10 cellular contexts compared by ENCODE assay signal in the genomic region with DNA sequence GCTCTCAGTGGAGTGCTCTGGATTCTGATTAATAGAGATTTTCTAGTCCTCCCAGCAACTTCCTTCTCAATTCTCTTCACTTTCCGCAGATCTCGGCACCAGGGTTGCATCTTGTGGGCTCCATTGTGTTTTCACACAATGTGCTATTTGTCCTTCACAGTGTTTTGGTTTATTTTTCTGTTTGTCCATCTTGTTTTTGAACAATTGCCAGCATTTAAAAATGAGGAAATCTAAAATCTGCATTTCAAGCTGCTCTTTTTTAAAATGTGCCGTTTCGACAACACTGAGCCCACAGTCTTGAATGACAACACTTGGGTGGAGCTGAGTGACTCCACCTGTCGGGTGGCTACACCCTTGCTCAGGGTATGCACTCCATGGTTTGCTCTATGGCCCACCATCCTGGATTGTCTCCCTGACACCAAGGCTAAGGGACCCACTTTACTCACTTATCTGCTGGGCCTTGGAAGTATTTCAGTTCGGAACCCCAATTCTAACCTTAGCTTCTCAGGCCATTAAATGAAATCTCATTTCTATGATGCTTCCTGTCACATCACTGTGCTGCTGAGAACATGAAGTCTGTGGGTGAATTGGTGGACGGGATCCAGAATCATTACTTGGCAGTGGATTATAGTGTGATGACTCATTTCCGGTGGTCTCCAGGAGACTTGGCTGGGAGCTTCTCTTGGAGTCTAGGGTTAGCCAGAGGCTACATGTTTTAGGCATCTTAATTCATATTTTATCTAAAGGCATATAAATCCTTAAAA. TPM values are rescaled to one million over a fixed set of nuclear protein-coding genes. Genes with fewer than 3 reads are reported as not detected.
DNase-seq lines count a peak whose midpoint lies in the region; ATAC-seq, FAIRE-seq and TF ChIP-seq lines count a peak whose summit lies in the region.
"Had no signal": no experiment of that assay in that cellular context is flagged by ENCODE, and none has a peak within 500 bp of the region (broad histone marks: within the 10 kb centered on the region; RNA-seq: fewer than 3 reads in every experiment).

No MANE protein-coding gene starts in this region.

- no peak overlapping the region for H3K27ac ChIP-seq in left ventricle myocardium inferior (replicated peaks)
- H3K27ac ChIP-seq in upper lobe of right lung = no peak overlapping the region

- H3K4me1 ChIP-seq in left ventricle myocardium inferior (peaks cover 4% of the 10 kb centered on the region), upper lobe of right lung (peaks cover 7% of the 10 kb centered on the region)

- H3K9me3 ChIP-seq in left ventricle myocardium inferior (replicated peaks) (no peaks in the 10 kb centered on the region), upper lobe of right lung (no peaks in the 10 kb centered on the region)

- TF ChIP-seq CTCF in left ventricle myocardium inferior (IDR thresholded peaks at IDR 0.05; ENCODE audit: borderline replicate concordance) (no peak), upper lobe of right lung (IDR thresholded peaks at IDR 0.05) (no peak)

- peak; percentile 21 for FAIRE-seq in frontal cortex (lab: Jason Lieb, UNC)

- peak; percentile 36 for ATAC-seq in Right ventricle myocardium superior (ENCODE audit: poor library complexity)
- peak; percentile 59 for ATAC-seq in upper lobe of right lung

- intact Hi-C loops in Right ventricle myocardium superior (cut with DNase I) (no loop called here), left ventricle myocardium inferior (cut with micrococcal nuclease) (no loop called here), upper lobe of right lung (cut with DNase I) (no loop called here)

- H3K27me3 ChIP-seq in left ventricle myocardium inferior (ENCODE audit: low read depth) = no peaks in the 10 kb centered on the region
- H3K27me3 ChIP-seq in upper lobe of right lung = no peaks in the 10 kb centered on the region

- no peak for DNase-seq in Right ventricle myocardium superior
- DNase-seq in left ventricle myocardium inferior = no peak
- peak; percentile 9 to 36 for DNase-seq in SW 1271 (lab: John Stamatoyannopoulos, UW)
- peak in 1 of 2 donors; percentile 19 for DNase-seq in frontal cortex (ENCODE audit: low spot score in 2 of 2)
- no peak for DNase-seq in upper lobe of right lung
- no peak for DNase-seq in NOMO-1 (lab: John Stamatoyannopoulos, UW; ENCODE audit: unreplicated experiment in 2 of 2)
- DNase-seq in T-helper 1 cell = no peak
- no peak for DNase-seq in NOMO-1 treated with DMSO at 0.1 percent for 48 hours (lab: John Stamatoyannopoulos, UW; ENCODE audit: unreplicated experiment)
- DNase-seq: effector CD8-positive, alpha-beta T cell; NCI-H2171 treated with DMSO at 0.1 percent for 48 hours had no signal

- H3K4me3 ChIP-seq in left ventricle myocardium inferior (no peak overlapping the region), upper lobe of right lung (no peak overlapping the region)

- H3K36me3 ChIP-seq in left ventricle myocardium inferior (no peaks in the 10 kb centered on the region), upper lobe of right lung (no peaks in the 10 kb centered on the region)

RNA-seq across cellular contexts. Expression of gene MYRFL, which starts 3.4 kb away (rescaled TPM):
- total RNA-seq in Right ventricle myocardium superior (0.11 TPM), left ventricle myocardium inferior (0.14 TPM), frontal cortex (0.82 TPM), upper lobe of right lung (not detected)

Comparison
In these comparisons a context has a peak if more than half of its experiments do, and no peak if none do; other contexts are left out.
1. DNase-seq: peak in SW 1271 (2 of 2); none in Right ventricle myocardium superior (single experiment), left ventricle myocardium inferior (single experiment), upper lobe of right lung (single experiment), NOMO-1 (0 of 2), T-helper 1 cell (0 of 5) and NOMO-1 treated with DMSO at 0.1 percent for 48 hours (single experiment).